17 cellular contexts compared by ENCODE assay signal in genomic region chr10:44972874-44973306, GRCh38. TPM values are rescaled to one million over a fixed set of nuclear protein-coding genes. Genes with fewer than 3 reads are reported as not detected.
DNase-seq lines count a peak whose midpoint lies in the region; ATAC-seq and TF ChIP-seq lines count a peak whose summit lies in the region.
"Had no signal": no experiment of that assay in that cellular context is flagged by ENCODE, and none has a peak within 500 bp of the region (broad histone marks: within the 10 kb centered on the region; RNA-seq: fewer than 3 reads in every experiment).

No MANE protein-coding gene starts in this region.

- BruUV-seq in A673 (replicated peaks; lab: Mats Ljungman, UMichigan): no TSS peak

- POLR2A ChIA-PET in A673 (lab: Charles Lee; ENCODE audit: low non-redundant PET): no interaction called here

- H3K4me3 Mint-ChIP-seq in activated T-helper 17 cell treated with anti-CD3 and anti-CD28 coated beads, Interleukin-2, amount 50 U/mL, for 72 hours: no peak overlapping the region
- H3K4me3 Mint-ChIP-seq: brain, T-helper 17 cell had no signal

- 59 to 70% methylated on average over 6 of the region's 6 CpGs for WGBS in heart right ventricle, 2 donors

- TF ChIP-seq CTCF in DND-41 (IDR thresholded peaks at IDR 0.05; ENCODE audit: borderline replicate concordance, extremely low read depth, low read length, poor library complexity, severe bottlenecking): no peak
- TF ChIP-seq CTCF in heart right ventricle (IDR thresholded peaks at IDR 0.05): no peak
- TF ChIP-seq CTCF in A673 (conservative IDR thresholded peaks at IDR 0.05; ENCODE audit: low read depth, low read length): no peak

- H3K9me3 ChIP-seq in DND-41 (ENCODE audit: insufficient read depth, low read length, severe bottlenecking) (no peaks in the 10 kb centered on the region), heart right ventricle (no peaks in the 10 kb centered on the region), A673 (ENCODE audit: low read depth, low read length, poor library complexity, severe bottlenecking) (no peaks in the 10 kb centered on the region)

- H3K36me3 ChIP-seq in DND-41 (ENCODE audit: insufficient read depth, low read length): no peaks in the 10 kb centered on the region
- peaks cover 0 to 66% (median 21%) of the 10 kb centered on the region in 9 donors for H3K36me3 ChIP-seq in heart right ventricle
- no peaks in the 10 kb centered on the region for H3K36me3 ChIP-seq in A673 (ENCODE audit: insufficient read depth, low read length, poor library complexity, severe bottlenecking)
- H3K36me3 ChIP-seq: ovary had no signal

- no peak overlapping the region for H3K4me2 ChIP-seq in DND-41 (ENCODE audit: insufficient read depth, low read length)

- ATAC-seq in DND-41 (ENCODE audit: insufficient read depth, low read depth) (no peak), heart right ventricle (no peak), sciatic nerve (no peak), GM18502 (IDR thresholded peaks at IDR 0.05; ENCODE audit: poor library complexity, unreplicated experiment) (no peak), GM18861 (IDR thresholded peaks at IDR 0.05; ENCODE audit: unreplicated experiment) (no peak)
- ATAC-seq in activated T-helper 17 cell treated with anti-CD3 and anti-CD28 coated beads, Interleukin-2, amount 50 U/mL, for 72 hours (replicated peaks): no peak
- ATAC-seq: T-helper 17 cell had no signal

- no peaks in the 10 kb centered on the region for H3K36me3 Mint-ChIP-seq in activated T-helper 17 cell treated with anti-CD3 and anti-CD28 coated beads, Interleukin-2, amount 50 U/mL, for 72 hours (ENCODE audit: low read depth)

- H3K27ac Mint-ChIP-seq in activated T-helper 17 cell treated with anti-CD3 and anti-CD28 coated beads, Interleukin-2, amount 50 U/mL, for 72 hours: peak overlapping the region; percentile 33
- H3K27ac Mint-ChIP-seq: T-helper 17 cell had no signal

- H3K27me3 Mint-ChIP-seq in activated T-helper 17 cell treated with anti-CD3 and anti-CD28 coated beads, Interleukin-2, amount 50 U/mL, for 72 hours: peaks cover 3% of the 10 kb centered on the region
- H3K27me3 Mint-ChIP-seq: brain, T-helper 17 cell had no signal

- H3K79me2 ChIP-seq in DND-41 (ENCODE audit: insufficient read depth, low read length): no peaks in the 10 kb centered on the region

- H3K4me1 ChIP-seq in DND-41 (ENCODE audit: insufficient read depth, low read length): peaks cover 46% of the 10 kb centered on the region
- H3K4me1 ChIP-seq in heart right ventricle: peaks cover 36 to 87% (median 73%) of the 10 kb centered on the region in 9 donors
- H3K4me1 ChIP-seq in A673 (ENCODE audit: insufficient read depth, low read length, poor library complexity, severe bottlenecking): peaks cover 14% of the 10 kb centered on the region

- H3K9me3 Mint-ChIP-seq in activated T-helper 17 cell treated with anti-CD3 and anti-CD28 coated beads, Interleukin-2, amount 50 U/mL, for 72 hours: no peaks in the 10 kb centered on the region
- H3K9me3 Mint-ChIP-seq: H9 had no signal

- peaks cover 7% of the 10 kb centered on the region for H3K4me1 Mint-ChIP-seq in activated T-helper 17 cell treated with anti-CD3 and anti-CD28 coated beads, Interleukin-2, amount 50 U/mL, for 72 hours

- CTCF ChIA-PET in A673 (lab: Charles Lee): no interaction called here

- no peak overlapping the region for H3K9ac ChIP-seq in DND-41 (ENCODE audit: low read depth, low read length)

- H2AFZ ChIP-seq in DND-41 (ENCODE audit: low read depth, low read length): no peak overlapping the region

- H4K20me1 ChIP-seq in DND-41 (ENCODE audit: insufficient read depth, low read length): no peaks in the 10 kb centered on the region

- H3K4me3 ChIP-seq in DND-41 (ENCODE audit: low read depth in 1 of 2, low read length in 2 of 2) (no peak overlapping the region), heart right ventricle (no peak overlapping the region), A673 (ENCODE audit: low read depth, low read length, poor library complexity, severe bottlenecking) (no peak overlapping the region)
- H3K4me3 ChIP-seq: ovary had no signal

- H3K27ac ChIP-seq in DND-41 (ENCODE audit: low read length) (0 out of 2 replicates have a peak overlapping the region, but pooled peaks have one; percentile 9), heart right ventricle (peak overlapping the region; percentile 42 to 97 (median 91)), A673 (ENCODE audit: low read depth, low read length, poor library complexity, severe bottlenecking) (no peak overlapping the region)

- no peaks in the 10 kb centered on the region for H3K27me3 ChIP-seq in DND-41 (ENCODE audit: insufficient read depth, low read length, poor library complexity)
- no peaks in the 10 kb centered on the region for H3K27me3 ChIP-seq in heart right ventricle
- no peaks in the 10 kb centered on the region for H3K27me3 ChIP-seq in A673 (replicated peaks; ENCODE audit: insufficient read depth, low read depth, low read length, poor library complexity)
- H3K27me3 ChIP-seq: ovary had no signal

- DNase-seq in DND-41 (no peak), heart right ventricle (no peak), sciatic nerve (ENCODE audit: low spot score) (peak; percentile 58), A673 (ENCODE audit: low spot score) (no peak), OCI-M1 (lab: John Stamatoyannopoulos, UW) (no peak)
- DNase-seq: activated naive CD4-positive, alpha-beta T cell; foreskin fibroblast; NCI-H1048; NCI-H2171; stimulated activated CD4-positive, alpha-beta T cell treated with anti-CD3 and anti-CD28 coated beads, Interleukin-15, amount 100 ng/mL, for 24 hours; T-helper 17 cell had no signal

- intact Hi-C loops in heart right ventricle (cut with DNase I): loop anchor here in 3 of 10 donors (5.0 to 10.0 kb wide), 3 partner anchors 36 to 98 kb away; no protein-coding TSS in a partner anchor
- intact Hi-C loops in sciatic nerve (cut with DNase I): no loop called here
- intact Hi-C loops in A673 (cut with micrococcal nuclease; ENCODE audit: unreplicated experiment): loop anchor here (10.0 kb wide), 1 partner anchor 1298 kb away; no protein-coding TSS in a partner anchor

RNA-seq across cellular contexts. Expression of gene DEPP1, which starts 5.7 kb away (rescaled TPM):
- 1 to 10 TPM in 1 of 2 donors, under 1 TPM in 1; 0.73 to 2.0 TPM for total RNA-seq in activated T-helper 17 cell treated with anti-CD3 and anti-CD28 coated beads, Interleukin-2, amount 50 U/mL, for 72 hours
- total RNA-seq in heart right ventricle (100 to 1,000 TPM in 1 of 10 donors, 10 to 100 TPM in 9; 10.0 to 172 (median 23.8) TPM), sciatic nerve (190 TPM), A673 (2021) (0.54 and 1.1 TPM in 2 replicates)
- polyA plus RNA-seq in heart right ventricle: 10 to 100 TPM; 27.6 to 40.3 TPM

RNA-seq across cellular contexts. Expression of gene RASSF4, which starts 13.3 kb away (rescaled TPM):
- 1 to 10 TPM; 1.7 to 4.4 TPM for total RNA-seq in activated T-helper 17 cell treated with anti-CD3 and anti-CD28 coated beads, Interleukin-2, amount 50 U/mL, for 72 hours
- total RNA-seq in heart right ventricle: 100 to 1,000 TPM in 2 of 10 donors, 10 to 100 TPM in 8; 73.3 to 120 (median 79.9) TPM
- polyA plus RNA-seq in heart right ventricle: 10 to 100 TPM; 41.2 to 89.4 TPM
- 63.7 TPM for total RNA-seq in sciatic nerve
- total RNA-seq in A673 (2021): 0.71 and 1.6 TPM in 2 replicates

RNA-seq across cellular contexts. Expression of gene ZNF22, which starts 27.8 kb away (rescaled TPM):
- 10 to 100 TPM in 1 of 2 donors, 1 to 10 TPM in 1; 7.3 to 12.6 TPM for total RNA-seq in activated T-helper 17 cell treated with anti-CD3 and anti-CD28 coated beads, Interleukin-2, amount 50 U/mL, for 72 hours
- total RNA-seq in heart right ventricle (10 to 100 TPM; 11.0 to 17.2 (median 15.4) TPM), sciatic nerve (24.9 TPM), A673 (2021) (41.8 and 42.1 TPM in 2 replicates)
- polyA plus RNA-seq in heart right ventricle: 10 to 100 TPM; 16.2 to 16.3 TPM

Comparison
In these comparisons a context has a peak if more than half of its experiments do, and no peak if none do; other contexts are left out.
1. RNA of gene RASSF4, which starts 13.3 kb away (total RNA-seq): 73.3 to 120 TPM in heart right ventricle and 63.7 TPM in sciatic nerve (single experiment); 1.7 to 4.4 TPM in activated T-helper 17 cell treated with anti-CD3 and anti-CD28 coated beads, Interleukin-2, amount 50 U/mL, for 72 hours and 0.71 to 1.6 TPM in A673; every median in the first group is over 10 times any median in the second.